In the genomic region with DNA sequence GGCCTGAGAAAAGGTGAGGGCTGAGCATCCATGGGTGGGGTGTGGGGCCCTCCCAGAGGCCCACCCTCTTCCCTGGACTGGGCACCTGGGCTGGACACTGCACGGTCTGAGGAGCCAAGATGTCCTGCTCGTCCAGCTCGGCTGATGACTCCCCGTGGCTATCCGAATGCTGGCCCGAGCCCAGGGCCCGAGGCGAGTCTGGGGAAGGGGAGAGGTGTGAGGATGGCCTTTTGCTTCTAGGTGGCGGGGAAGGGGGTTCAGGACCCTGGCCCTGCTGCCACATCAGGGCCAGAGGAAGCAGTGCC, we compare ENCODE assay signal across 3 cellular contexts.
TF ChIP-seq lines count a peak whose summit lies in the region.

No MANE protein-coding gene starts in this region.

TF ChIP-seq in SK-N-SH treated with all-trans-retinoic acid at 6 μM for 48 hours, 23 proteins besides CTCF, POLR2A, EP300 and RAD21 (continued from another document):
- TF ChIP-seq, protein P1, sequence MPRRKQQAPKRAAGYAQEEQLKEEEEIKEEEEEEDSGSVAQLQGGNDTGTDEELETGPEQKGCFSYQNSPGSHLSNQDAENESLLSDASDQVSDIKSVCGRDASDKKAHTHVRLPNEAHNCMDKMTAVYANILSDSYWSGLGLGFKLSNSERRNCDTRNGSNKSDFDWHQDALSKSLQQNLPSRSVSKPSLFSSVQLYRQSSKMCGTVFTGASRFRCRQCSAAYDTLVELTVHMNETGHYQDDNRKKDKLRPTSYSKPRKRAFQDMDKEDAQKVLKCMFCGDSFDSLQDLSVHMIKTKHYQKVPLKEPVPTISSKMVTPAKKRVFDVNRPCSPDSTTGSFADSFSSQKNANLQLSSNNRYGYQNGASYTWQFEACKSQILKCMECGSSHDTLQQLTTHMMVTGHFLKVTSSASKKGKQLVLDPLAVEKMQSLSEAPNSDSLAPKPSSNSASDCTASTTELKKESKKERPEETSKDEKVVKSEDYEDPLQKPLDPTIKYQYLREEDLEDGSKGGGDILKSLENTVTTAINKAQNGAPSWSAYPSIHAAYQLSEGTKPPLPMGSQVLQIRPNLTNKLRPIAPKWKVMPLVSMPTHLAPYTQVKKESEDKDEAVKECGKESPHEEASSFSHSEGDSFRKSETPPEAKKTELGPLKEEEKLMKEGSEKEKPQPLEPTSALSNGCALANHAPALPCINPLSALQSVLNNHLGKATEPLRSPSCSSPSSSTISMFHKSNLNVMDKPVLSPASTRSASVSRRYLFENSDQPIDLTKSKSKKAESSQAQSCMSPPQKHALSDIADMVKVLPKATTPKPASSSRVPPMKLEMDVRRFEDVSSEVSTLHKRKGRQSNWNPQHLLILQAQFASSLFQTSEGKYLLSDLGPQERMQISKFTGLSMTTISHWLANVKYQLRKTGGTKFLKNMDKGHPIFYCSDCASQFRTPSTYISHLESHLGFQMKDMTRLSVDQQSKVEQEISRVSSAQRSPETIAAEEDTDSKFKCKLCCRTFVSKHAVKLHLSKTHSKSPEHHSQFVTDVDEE (CRISPR knock-in tag; IDR thresholded peaks at IDR 0.05): no peak
- TF ChIP-seq, protein P2, sequence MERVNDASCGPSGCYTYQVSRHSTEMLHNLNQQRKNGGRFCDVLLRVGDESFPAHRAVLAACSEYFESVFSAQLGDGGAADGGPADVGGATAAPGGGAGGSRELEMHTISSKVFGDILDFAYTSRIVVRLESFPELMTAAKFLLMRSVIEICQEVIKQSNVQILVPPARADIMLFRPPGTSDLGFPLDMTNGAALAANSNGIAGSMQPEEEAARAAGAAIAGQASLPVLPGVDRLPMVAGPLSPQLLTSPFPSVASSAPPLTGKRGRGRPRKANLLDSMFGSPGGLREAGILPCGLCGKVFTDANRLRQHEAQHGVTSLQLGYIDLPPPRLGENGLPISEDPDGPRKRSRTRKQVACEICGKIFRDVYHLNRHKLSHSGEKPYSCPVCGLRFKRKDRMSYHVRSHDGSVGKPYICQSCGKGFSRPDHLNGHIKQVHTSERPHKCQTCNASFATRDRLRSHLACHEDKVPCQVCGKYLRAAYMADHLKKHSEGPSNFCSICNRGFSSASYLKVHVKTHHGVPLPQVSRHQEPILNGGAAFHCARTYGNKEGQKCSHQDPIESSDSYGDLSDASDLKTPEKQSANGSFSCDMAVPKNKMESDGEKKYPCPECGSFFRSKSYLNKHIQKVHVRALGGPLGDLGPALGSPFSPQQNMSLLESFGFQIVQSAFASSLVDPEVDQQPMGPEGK (CRISPR knock-in tag; IDR thresholded peaks at IDR 0.05; ENCODE audit: borderline replicate concordance): no peak

TF ChIP-seq in SK-N-SH, 30 proteins besides CTCF, POLR2A, EP300 and RAD21 (continued from another document):
- TF ChIP-seq, protein P3, sequence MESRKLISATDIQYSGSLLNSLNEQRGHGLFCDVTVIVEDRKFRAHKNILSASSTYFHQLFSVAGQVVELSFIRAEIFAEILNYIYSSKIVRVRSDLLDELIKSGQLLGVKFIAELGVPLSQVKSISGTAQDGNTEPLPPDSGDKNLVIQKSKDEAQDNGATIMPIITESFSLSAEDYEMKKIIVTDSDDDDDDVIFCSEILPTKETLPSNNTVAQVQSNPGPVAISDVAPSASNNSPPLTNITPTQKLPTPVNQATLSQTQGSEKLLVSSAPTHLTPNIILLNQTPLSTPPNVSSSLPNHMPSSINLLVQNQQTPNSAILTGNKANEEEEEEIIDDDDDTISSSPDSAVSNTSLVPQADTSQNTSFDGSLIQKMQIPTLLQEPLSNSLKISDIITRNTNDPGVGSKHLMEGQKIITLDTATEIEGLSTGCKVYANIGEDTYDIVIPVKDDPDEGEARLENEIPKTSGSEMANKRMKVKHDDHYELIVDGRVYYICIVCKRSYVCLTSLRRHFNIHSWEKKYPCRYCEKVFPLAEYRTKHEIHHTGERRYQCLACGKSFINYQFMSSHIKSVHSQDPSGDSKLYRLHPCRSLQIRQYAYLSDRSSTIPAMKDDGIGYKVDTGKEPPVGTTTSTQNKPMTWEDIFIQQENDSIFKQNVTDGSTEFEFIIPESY (IDR thresholded peaks at IDR 0.05; ENCODE audit: borderline replicate concordance, low read depth): no peak
- TF ChIP-seq, protein P4, sequence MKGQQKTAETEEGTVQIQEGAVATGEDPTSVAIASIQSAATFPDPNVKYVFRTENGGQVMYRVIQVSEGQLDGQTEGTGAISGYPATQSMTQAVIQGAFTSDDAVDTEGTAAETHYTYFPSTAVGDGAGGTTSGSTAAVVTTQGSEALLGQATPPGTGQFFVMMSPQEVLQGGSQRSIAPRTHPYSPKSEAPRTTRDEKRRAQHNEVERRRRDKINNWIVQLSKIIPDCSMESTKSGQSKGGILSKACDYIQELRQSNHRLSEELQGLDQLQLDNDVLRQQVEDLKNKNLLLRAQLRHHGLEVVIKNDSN (IDR thresholded peaks at IDR 0.05; ENCODE audit: borderline replicate concordance, low read depth): no peak
- TF ChIP-seq SMC3 (IDR thresholded peaks at IDR 0.05; ENCODE audit: low read depth, low read length) (no peak), FOSL2 (IDR thresholded peaks at IDR 0.05; ENCODE audit: borderline replicate concordance, low read depth) (no peak), TCF12 (IDR thresholded peaks at IDR 0.05) (no peak), NRF1 (IDR thresholded peaks at IDR 0.05; ENCODE audit: low read depth, low read length) (no peak), POLR2AphosphoS5 (IDR thresholded peaks at IDR 0.05; ENCODE audit: low read depth, low read length) (no peak), TAF1 (IDR thresholded peaks at IDR 0.05; ENCODE audit: borderline replicate concordance, low read depth, low read length) (no peak)
- TF ChIP-seq, protein P5, sequence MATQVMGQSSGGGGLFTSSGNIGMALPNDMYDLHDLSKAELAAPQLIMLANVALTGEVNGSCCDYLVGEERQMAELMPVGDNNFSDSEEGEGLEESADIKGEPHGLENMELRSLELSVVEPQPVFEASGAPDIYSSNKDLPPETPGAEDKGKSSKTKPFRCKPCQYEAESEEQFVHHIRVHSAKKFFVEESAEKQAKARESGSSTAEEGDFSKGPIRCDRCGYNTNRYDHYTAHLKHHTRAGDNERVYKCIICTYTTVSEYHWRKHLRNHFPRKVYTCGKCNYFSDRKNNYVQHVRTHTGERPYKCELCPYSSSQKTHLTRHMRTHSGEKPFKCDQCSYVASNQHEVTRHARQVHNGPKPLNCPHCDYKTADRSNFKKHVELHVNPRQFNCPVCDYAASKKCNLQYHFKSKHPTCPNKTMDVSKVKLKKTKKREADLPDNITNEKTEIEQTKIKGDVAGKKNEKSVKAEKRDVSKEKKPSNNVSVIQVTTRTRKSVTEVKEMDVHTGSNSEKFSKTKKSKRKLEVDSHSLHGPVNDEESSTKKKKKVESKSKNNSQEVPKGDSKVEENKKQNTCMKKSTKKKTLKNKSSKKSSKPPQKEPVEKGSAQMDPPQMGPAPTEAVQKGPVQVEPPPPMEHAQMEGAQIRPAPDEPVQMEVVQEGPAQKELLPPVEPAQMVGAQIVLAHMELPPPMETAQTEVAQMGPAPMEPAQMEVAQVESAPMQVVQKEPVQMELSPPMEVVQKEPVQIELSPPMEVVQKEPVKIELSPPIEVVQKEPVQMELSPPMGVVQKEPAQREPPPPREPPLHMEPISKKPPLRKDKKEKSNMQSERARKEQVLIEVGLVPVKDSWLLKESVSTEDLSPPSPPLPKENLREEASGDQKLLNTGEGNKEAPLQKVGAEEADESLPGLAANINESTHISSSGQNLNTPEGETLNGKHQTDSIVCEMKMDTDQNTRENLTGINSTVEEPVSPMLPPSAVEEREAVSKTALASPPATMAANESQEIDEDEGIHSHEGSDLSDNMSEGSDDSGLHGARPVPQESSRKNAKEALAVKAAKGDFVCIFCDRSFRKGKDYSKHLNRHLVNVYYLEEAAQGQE (IDR thresholded peaks at IDR 0.05; ENCODE audit: low read depth, low read length): no peak

TF ChIP-seq in WTC11, 78 proteins besides CTCF, POLR2A, EP300 and RAD21 (continued from another document):
- TF ChIP-seq, protein P6, sequence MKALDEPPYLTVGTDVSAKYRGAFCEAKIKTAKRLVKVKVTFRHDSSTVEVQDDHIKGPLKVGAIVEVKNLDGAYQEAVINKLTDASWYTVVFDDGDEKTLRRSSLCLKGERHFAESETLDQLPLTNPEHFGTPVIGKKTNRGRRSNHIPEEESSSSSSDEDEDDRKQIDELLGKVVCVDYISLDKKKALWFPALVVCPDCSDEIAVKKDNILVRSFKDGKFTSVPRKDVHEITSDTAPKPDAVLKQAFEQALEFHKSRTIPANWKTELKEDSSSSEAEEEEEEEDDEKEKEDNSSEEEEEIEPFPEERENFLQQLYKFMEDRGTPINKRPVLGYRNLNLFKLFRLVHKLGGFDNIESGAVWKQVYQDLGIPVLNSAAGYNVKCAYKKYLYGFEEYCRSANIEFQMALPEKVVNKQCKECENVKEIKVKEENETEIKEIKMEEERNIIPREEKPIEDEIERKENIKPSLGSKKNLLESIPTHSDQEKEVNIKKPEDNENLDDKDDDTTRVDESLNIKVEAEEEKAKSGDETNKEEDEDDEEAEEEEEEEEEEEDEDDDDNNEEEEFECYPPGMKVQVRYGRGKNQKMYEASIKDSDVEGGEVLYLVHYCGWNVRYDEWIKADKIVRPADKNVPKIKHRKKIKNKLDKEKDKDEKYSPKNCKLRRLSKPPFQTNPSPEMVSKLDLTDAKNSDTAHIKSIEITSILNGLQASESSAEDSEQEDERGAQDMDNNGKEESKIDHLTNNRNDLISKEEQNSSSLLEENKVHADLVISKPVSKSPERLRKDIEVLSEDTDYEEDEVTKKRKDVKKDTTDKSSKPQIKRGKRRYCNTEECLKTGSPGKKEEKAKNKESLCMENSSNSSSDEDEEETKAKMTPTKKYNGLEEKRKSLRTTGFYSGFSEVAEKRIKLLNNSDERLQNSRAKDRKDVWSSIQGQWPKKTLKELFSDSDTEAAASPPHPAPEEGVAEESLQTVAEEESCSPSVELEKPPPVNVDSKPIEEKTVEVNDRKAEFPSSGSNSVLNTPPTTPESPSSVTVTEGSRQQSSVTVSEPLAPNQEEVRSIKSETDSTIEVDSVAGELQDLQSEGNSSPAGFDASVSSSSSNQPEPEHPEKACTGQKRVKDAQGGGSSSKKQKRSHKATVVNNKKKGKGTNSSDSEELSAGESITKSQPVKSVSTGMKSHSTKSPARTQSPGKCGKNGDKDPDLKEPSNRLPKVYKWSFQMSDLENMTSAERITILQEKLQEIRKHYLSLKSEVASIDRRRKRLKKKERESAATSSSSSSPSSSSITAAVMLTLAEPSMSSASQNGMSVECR (CRISPR knock-in tag; IDR thresholded peaks at IDR 0.05; ENCODE audit: borderline replicate concordance): no peak
- TF ChIP-seq, protein P7, sequence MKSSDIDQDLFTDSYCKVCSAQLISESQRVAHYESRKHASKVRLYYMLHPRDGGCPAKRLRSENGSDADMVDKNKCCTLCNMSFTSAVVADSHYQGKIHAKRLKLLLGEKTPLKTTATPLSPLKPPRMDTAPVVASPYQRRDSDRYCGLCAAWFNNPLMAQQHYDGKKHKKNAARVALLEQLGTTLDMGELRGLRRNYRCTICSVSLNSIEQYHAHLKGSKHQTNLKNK (CRISPR knock-in tag; IDR thresholded peaks at IDR 0.05): no peak
- TF ChIP-seq, protein P8, sequence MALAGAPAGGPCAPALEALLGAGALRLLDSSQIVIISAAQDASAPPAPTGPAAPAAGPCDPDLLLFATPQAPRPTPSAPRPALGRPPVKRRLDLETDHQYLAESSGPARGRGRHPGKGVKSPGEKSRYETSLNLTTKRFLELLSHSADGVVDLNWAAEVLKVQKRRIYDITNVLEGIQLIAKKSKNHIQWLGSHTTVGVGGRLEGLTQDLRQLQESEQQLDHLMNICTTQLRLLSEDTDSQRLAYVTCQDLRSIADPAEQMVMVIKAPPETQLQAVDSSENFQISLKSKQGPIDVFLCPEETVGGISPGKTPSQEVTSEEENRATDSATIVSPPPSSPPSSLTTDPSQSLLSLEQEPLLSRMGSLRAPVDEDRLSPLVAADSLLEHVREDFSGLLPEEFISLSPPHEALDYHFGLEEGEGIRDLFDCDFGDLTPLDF (CRISPR knock-in tag; IDR thresholded peaks at IDR 0.05): no peak
- TF ChIP-seq GTF2I (CRISPR knock-in tag; conservative IDR thresholded peaks at IDR 0.05) (no peak), FOXJ3 (CRISPR knock-in tag; IDR thresholded peaks at IDR 0.05; ENCODE audit: borderline replicate concordance) (no peak)
- TF ChIP-seq, protein P9, sequence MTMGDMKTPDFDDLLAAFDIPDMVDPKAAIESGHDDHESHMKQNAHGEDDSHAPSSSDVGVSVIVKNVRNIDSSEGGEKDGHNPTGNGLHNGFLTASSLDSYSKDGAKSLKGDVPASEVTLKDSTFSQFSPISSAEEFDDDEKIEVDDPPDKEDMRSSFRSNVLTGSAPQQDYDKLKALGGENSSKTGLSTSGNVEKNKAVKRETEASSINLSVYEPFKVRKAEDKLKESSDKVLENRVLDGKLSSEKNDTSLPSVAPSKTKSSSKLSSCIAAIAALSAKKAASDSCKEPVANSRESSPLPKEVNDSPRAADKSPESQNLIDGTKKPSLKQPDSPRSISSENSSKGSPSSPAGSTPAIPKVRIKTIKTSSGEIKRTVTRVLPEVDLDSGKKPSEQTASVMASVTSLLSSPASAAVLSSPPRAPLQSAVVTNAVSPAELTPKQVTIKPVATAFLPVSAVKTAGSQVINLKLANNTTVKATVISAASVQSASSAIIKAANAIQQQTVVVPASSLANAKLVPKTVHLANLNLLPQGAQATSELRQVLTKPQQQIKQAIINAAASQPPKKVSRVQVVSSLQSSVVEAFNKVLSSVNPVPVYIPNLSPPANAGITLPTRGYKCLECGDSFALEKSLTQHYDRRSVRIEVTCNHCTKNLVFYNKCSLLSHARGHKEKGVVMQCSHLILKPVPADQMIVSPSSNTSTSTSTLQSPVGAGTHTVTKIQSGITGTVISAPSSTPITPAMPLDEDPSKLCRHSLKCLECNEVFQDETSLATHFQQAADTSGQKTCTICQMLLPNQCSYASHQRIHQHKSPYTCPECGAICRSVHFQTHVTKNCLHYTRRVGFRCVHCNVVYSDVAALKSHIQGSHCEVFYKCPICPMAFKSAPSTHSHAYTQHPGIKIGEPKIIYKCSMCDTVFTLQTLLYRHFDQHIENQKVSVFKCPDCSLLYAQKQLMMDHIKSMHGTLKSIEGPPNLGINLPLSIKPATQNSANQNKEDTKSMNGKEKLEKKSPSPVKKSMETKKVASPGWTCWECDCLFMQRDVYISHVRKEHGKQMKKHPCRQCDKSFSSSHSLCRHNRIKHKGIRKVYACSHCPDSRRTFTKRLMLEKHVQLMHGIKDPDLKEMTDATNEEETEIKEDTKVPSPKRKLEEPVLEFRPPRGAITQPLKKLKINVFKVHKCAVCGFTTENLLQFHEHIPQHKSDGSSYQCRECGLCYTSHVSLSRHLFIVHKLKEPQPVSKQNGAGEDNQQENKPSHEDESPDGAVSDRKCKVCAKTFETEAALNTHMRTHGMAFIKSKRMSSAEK (CRISPR knock-in tag; IDR thresholded peaks at IDR 0.05; ENCODE audit: borderline replicate concordance): no peak
